Comparison of ENCODE assay signal across 22 cellular contexts in genomic region chr3:105496343-105496742, GRCh38.
"Had no signal": no experiment of that assay in that cellular context is flagged by ENCODE, and none has a peak within 500 bp of the region (broad histone marks: within the 10 kb centered on the region; RNA-seq: fewer than 3 reads in every experiment).

No MANE protein-coding gene starts in this region.

- H3K4me3 Mint-ChIP-seq: activated CD4-positive, alpha-beta memory T cell treated with anti-CD3 and anti-CD28 coated beads, Interleukin-2, amount 10 ng/mL, durations not matched to agents 7 days and 5 days; activated CD4-positive, alpha-beta T cell treated with anti-CD3 and anti-CD28 coated beads for 36 hours; activated naive CD4-positive, alpha-beta T cell treated with anti-CD3 and anti-CD28 coated beads for 36 hours; activated naive CD8-positive, alpha-beta T cell; activated T-helper 17 cell treated with anti-CD3 and anti-CD28 coated beads, Interleukin-2, amount 50 U/mL, for 72 hours had no signal

- H3K4me1 Mint-ChIP-seq: activated CD4-positive, alpha-beta memory T cell treated with anti-CD3 and anti-CD28 coated beads, Interleukin-2, amount 10 ng/mL, durations not matched to agents 7 days and 5 days; activated CD4-positive, alpha-beta T cell treated with anti-CD3 and anti-CD28 coated beads for 36 hours; activated T-helper 17 cell treated with anti-CD3 and anti-CD28 coated beads, Interleukin-2, amount 50 U/mL, for 72 hours had no signal

- H3K27me3 ChIP-seq: brain microvascular endothelial cell, MG63, Peyer's patch, SJCRH30 had no signal

- H3K9me3 Mint-ChIP-seq: activated T-helper 17 cell treated with anti-CD3 and anti-CD28 coated beads, Interleukin-2, amount 50 U/mL, for 72 hours had no signal

- H3K9me2 ChIP-seq: SK-N-SH had no signal

- H3K36me3 ChIP-seq: brain microvascular endothelial cell, MG63, Peyer's patch, SJCRH30 had no signal

- H3K36me3 Mint-ChIP-seq: activated naive CD8-positive, alpha-beta T cell had no signal

- H3K27ac Mint-ChIP-seq: activated CD4-positive, alpha-beta memory T cell treated with anti-CD3 and anti-CD28 coated beads, Interleukin-2, amount 10 ng/mL, durations not matched to agents 7 days and 5 days; activated CD4-positive, alpha-beta T cell treated with anti-CD3 and anti-CD28 coated beads for 36 hours; activated naive CD4-positive, alpha-beta T cell treated with anti-CD3 and anti-CD28 coated beads for 36 hours; activated naive CD8-positive, alpha-beta T cell; activated T-helper 17 cell treated with anti-CD3 and anti-CD28 coated beads, Interleukin-2, amount 50 U/mL, for 72 hours had no signal

- H3K4me3 ChIP-seq: MG63, Peyer's patch, SJCRH30 had no signal

- H3K27me3 Mint-ChIP-seq: activated CD4-positive, alpha-beta memory T cell treated with anti-CD3 and anti-CD28 coated beads, Interleukin-2, amount 10 ng/mL, durations not matched to agents 7 days and 5 days; activated CD4-positive, alpha-beta T cell treated with anti-CD3 and anti-CD28 coated beads for 36 hours; activated naive CD8-positive, alpha-beta T cell; activated T-helper 17 cell treated with anti-CD3 and anti-CD28 coated beads, Interleukin-2, amount 50 U/mL, for 72 hours had no signal

- DNase-seq: activated CD4-positive, alpha-beta memory T cell treated with anti-CD3 and anti-CD28 coated beads, Interleukin-2, amount 10 ng/mL, durations not matched to agents 7 days and 5 days; activated CD4-positive, alpha-beta T cell treated with anti-CD3 and anti-CD28 coated beads for 36 hours; activated CD4-positive, alpha-beta T cell treated with anti-CD3 and anti-CD28 coated beads, Interleukin-2, amount 50 U/mL, for 1 hour; activated gamma-delta T cell; activated naive CD4-positive, alpha-beta T cell treated with anti-CD3 and anti-CD28 coated beads for 36 hours; activated T-cell treated with anti-CD3 and anti-CD28 coated beads for 4 hours; activated T-cell treated with anti-CD3 and anti-CD28 coated beads, Interleukin-2, amount 50 U/mL, for 48 hours; brain microvascular endothelial cell; MG63; NCI-H1105 treated with DMSO at 0.1 percent for 48 hours; NCI-H1436 treated with DMSO at 0.1 percent for 48 hours; NCI-H187 treated with DMSO at 0.1 percent for 48 hours; NCI-H2081 treated with DMSO at 0.1 percent for 48 hours; NCI-H446; NCI-H524; Peyer's patch; Right ventricle myocardium superior; SJCRH30; SK-N-SH had no signal

- H3K4me1 ChIP-seq: Peyer's patch, SJCRH30 had no signal

- ATAC-seq: activated CD4-positive, alpha-beta T cell treated with anti-CD3 and anti-CD28 coated beads for 36 hours; activated T-helper 17 cell treated with anti-CD3 and anti-CD28 coated beads, Interleukin-2, amount 50 U/mL, for 72 hours had no signal

- H3K9me3 ChIP-seq: MG63, Peyer's patch, SJCRH30, SK-N-SH had no signal

- H3K27ac ChIP-seq: brain microvascular endothelial cell, Peyer's patch, RWPE1, SJCRH30 had no signal

- H3K4me2 ChIP-seq: SK-N-SH had no signal
